Comparison of ENCODE assay signal across 19 cellular contexts in genomic region chr17:28049071-28049470, GRCh38.
"Had no signal": no experiment of that assay in that cellular context is flagged by ENCODE, and none has a peak within 500 bp of the region (broad histone marks: within the 10 kb centered on the region; RNA-seq: fewer than 3 reads in every experiment).

No MANE protein-coding gene starts in this region.

- H3K9me3 Mint-ChIP-seq: naive thymus-derived CD4-positive, alpha-beta T cell; neural crest cell had no signal

- H3K36me3 ChIP-seq: heart left ventricle, sigmoid colon, thyroid gland had no signal

- H3K27ac ChIP-seq: epithelial cell of prostate, heart left ventricle, sigmoid colon, thyroid gland had no signal

- H3K9me3 ChIP-seq: heart left ventricle, sigmoid colon, thyroid gland had no signal

- H3K27me3 Mint-ChIP-seq: naive thymus-derived CD4-positive, alpha-beta T cell; T-helper 17 cell had no signal

- H3K27me3 ChIP-seq: heart left ventricle, sigmoid colon, thyroid gland had no signal

- H3K4me3 ChIP-seq: heart left ventricle, lung, sigmoid colon, smooth muscle cell, thyroid gland had no signal

- H3K27ac Mint-ChIP-seq: T-helper 17 cell had no signal

- H3K4me2 ChIP-seq: smooth muscle cell had no signal

- H3K4me3 Mint-ChIP-seq: neural crest cell, T-helper 17 cell had no signal

- DNase-seq: activated CD4-positive, alpha-beta T cell treated with anti-CD3 and anti-CD28 coated beads, Interleukin-2, amount 50 U/mL, for 1 hour; activated CD4-positive, CD25-positive, alpha-beta regulatory T cell; activated CD8-positive, alpha-beta memory T cell treated with anti-CD3 and anti-CD28 coated beads for 24 hours; activated CD8-positive, alpha-beta memory T cell treated with anti-CD3 and anti-CD28 coated beads, Interleukin-2, amount 50 U/mL, for 4 hours; activated gamma-delta T cell treated with Interleukin-2 at 50 U/mL for 16 hours; cortex of kidney; heart left ventricle; naive thymus-derived CD4-positive, alpha-beta T cell; occipital lobe; sigmoid colon; stimulated activated CD4-positive, alpha-beta T cell treated with anti-CD3 and anti-CD28 coated beads, Interleukin-15, amount 100 ng/mL, for 24 hours; stimulated activated naive CD4-positive, alpha-beta T cell; SW 1271; T-helper 17 cell; thyroid gland had no signal

- ATAC-seq: naive thymus-derived CD4-positive, alpha-beta T cell; T-helper 17 cell had no signal
